Comparison of ENCODE assay signal across 8 cellular contexts in the genomic region with DNA sequence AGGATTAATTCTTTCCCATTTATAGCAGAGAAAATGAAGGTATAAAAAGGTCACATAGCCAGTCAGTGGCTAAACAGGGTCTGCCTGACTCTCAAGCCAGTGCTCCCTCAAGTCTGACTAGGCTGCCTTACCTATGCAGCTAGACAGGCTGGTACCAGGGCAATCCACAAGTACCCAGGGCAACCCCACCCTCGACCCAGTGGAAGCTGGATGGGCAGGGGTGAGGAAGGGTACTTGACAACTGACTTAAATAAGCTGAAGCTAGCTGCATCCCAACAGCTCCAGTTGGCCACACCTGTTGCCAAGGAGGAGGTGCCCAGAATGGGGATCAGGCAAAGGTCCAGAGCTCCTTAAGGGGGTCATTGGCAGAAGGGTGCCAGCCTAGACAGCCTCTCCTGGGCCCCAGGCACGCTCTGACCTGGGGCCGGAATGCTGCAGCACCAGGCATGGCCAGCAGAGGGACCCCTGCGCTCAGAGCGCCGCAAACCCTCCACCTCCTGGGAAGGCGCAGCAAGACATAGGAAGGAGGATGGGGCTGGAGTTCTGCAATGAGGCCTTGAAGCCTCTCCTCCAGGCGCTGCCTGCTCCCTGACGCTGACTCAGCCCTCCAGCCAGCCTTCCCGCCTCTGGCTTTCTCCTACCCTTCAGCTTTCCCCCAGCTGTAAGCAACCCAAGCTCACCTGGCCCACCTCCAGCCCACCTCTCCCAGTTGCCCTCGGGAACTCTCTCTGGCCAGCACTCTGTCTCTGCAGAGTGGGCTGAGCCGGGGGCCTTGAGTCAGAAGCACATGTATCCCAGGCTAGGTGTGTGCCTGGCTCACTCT. TPM values are rescaled to one million over a fixed set of nuclear protein-coding genes. Genes with fewer than 3 reads are reported as not detected.
DNase-seq lines count a peak whose midpoint lies in the region; ATAC-seq and TF ChIP-seq lines count a peak whose summit lies in the region.

No MANE protein-coding gene starts in this region.

- peaks cover 11% of the 10 kb centered on the region for H3K27me3 ChIP-seq in OCI-LY3 (ENCODE audit: low read depth, low read length)
- no peaks in the 10 kb centered on the region for H3K27me3 ChIP-seq in esophagus muscularis mucosa
- no peaks in the 10 kb centered on the region for H3K27me3 ChIP-seq in naive thymus-derived CD4-positive, alpha-beta T cell (ENCODE audit: control insufficient read depth in 2 of 2, insufficient read depth in 2 of 2, low read length in 2 of 2)

- H3K79me2 ChIP-seq in OCI-LY3 (ENCODE audit: low read length) = no peaks in the 10 kb centered on the region

- TF ChIP-seq POLR2A in esophagus muscularis mucosa (IDR thresholded peaks at IDR 0.05; ENCODE audit: low read depth) = no peak

- H4K20me1 ChIP-seq in OCI-LY3 (ENCODE audit: insufficient read depth, low read length) = no peaks in the 10 kb centered on the region

- no peaks in the 10 kb centered on the region for H3K4me1 Mint-ChIP-seq in activated T-cell treated with anti-CD3 and anti-CD28 coated beads, Interleukin-2, amount 50 U/mL, for 24 hours (ENCODE audit: low read depth)
- H3K4me1 Mint-ChIP-seq in naive thymus-derived CD4-positive, alpha-beta T cell = peaks cover 0 to 2% (median 0%) of the 10 kb centered on the region in 7 donors
- H3K4me1 Mint-ChIP-seq in stimulated activated effector memory CD8-positive, alpha-beta T cell treated with anti-CD3 and anti-CD28 coated beads, Interleukin-12 subunit alpha, Interleukin-12 subunit beta, amount 100 ng/mL, for 72 hours = peaks cover 8% of the 10 kb centered on the region

- CTCF ChIA-PET in naive thymus-derived CD4-positive, alpha-beta T cell (lab: Charles Lee) = interaction anchor here (0.5 to 2.8 kb wide), 25 partner anchors 14 to 1439 kb away, joined by 3 to 21 read pairs (median 4); a partner anchor contains a TSS

- H3K27ac ChIP-seq in OCI-LY3 (ENCODE audit: low read length) = no peak overlapping the region
- no peak overlapping the region for H3K27ac ChIP-seq in esophagus muscularis mucosa (replicated peaks in 1 of 4)
- H3K27ac ChIP-seq in naive thymus-derived CD4-positive, alpha-beta T cell (ENCODE audit: low read depth, low read length) = no peak overlapping the region

- H3K4me1 ChIP-seq in OCI-LY3 (ENCODE audit: low read length) (no peaks in the 10 kb centered on the region), esophagus muscularis mucosa (peaks cover 7 to 9% (median 9%) of the 10 kb centered on the region in 4 donors)
- H3K4me1 ChIP-seq in naive thymus-derived CD4-positive, alpha-beta T cell (ENCODE audit: control insufficient read depth in 2 of 2, insufficient read depth in 2 of 2, low read length in 2 of 2) = no peaks in the 10 kb centered on the region

- no peaks in the 10 kb centered on the region for H3K36me3 Mint-ChIP-seq in activated T-cell treated with anti-CD3 and anti-CD28 coated beads, Interleukin-2, amount 50 U/mL, for 24 hours (ENCODE audit: low read depth)
- H3K36me3 Mint-ChIP-seq in naive thymus-derived CD4-positive, alpha-beta T cell = peaks cover 0 to 8% (median 0%) of the 10 kb centered on the region in 5 donors
- no peaks in the 10 kb centered on the region for H3K36me3 Mint-ChIP-seq in stimulated activated effector memory CD8-positive, alpha-beta T cell treated with anti-CD3 and anti-CD28 coated beads, Interleukin-12 subunit alpha, Interleukin-12 subunit beta, amount 100 ng/mL, for 72 hours

- H3K4me3 ChIP-seq in OCI-LY3 (ENCODE audit: low read length) (no peak overlapping the region), esophagus muscularis mucosa (no peak overlapping the region)
- H3K4me3 ChIP-seq in naive thymus-derived CD4-positive, alpha-beta T cell (ENCODE audit: low read length) = no peak overlapping the region

- TF ChIP-seq EP300 in esophagus muscularis mucosa (IDR thresholded peaks at IDR 0.05) = no peak

- POLR2A ChIA-PET in naive thymus-derived CD4-positive, alpha-beta T cell (lab: Charles Lee) = interaction anchor here (0.5 to 1.3 kb wide), 2 partner anchors 12 to 509 kb away, joined by 3 read pairs; no protein-coding TSS in a partner anchor

- H3K9ac ChIP-seq in OCI-LY3 (ENCODE audit: low read length) = no peak overlapping the region

- peak; percentile 79 for TF ChIP-seq CTCF in OCI-LY3 (IDR thresholded peaks at IDR 0.05; ENCODE audit: low read depth, low read length)
- peak; percentile 90 to 98 (median 93) for TF ChIP-seq CTCF in esophagus muscularis mucosa (IDR thresholded peaks at IDR 0.05)

- in situ Hi-C loops in Caki2 (cut with HindIII; ENCODE audit: low pct_unique_long_range_greater_than_20kb, low sequenced_read_pairs) = no loop called here

- H3K9me3 ChIP-seq in OCI-LY3 (ENCODE audit: insufficient read depth, low read length) = no peaks in the 10 kb centered on the region
- no peaks in the 10 kb centered on the region for H3K9me3 ChIP-seq in esophagus muscularis mucosa
- H3K9me3 ChIP-seq in naive thymus-derived CD4-positive, alpha-beta T cell (ENCODE audit: control insufficient read depth in 2 of 3, low read length in 3 of 3) = no peaks in the 10 kb centered on the region

- WGBS in esophagus muscularis mucosa = 15% methylated on average over 10 of the region's 12 CpGs

- H3K36me3 ChIP-seq in OCI-LY3 (replicated peaks; ENCODE audit: low read depth, low read length) = no peaks in the 10 kb centered on the region
- H3K36me3 ChIP-seq in esophagus muscularis mucosa = peaks cover 0 to 60% (median 37%) of the 10 kb centered on the region in 4 donors
- no peaks in the 10 kb centered on the region for H3K36me3 ChIP-seq in naive thymus-derived CD4-positive, alpha-beta T cell (ENCODE audit: control insufficient read depth in 2 of 3, insufficient read depth in 3 of 3, low read length in 3 of 3)

- H3K27me3 Mint-ChIP-seq in activated T-cell treated with anti-CD3 and anti-CD28 coated beads, Interleukin-2, amount 50 U/mL, for 24 hours = no peaks in the 10 kb centered on the region
- H3K27me3 Mint-ChIP-seq in naive thymus-derived CD4-positive, alpha-beta T cell = peaks cover 0 to 8% (median 0%) of the 10 kb centered on the region in 5 donors

- peak overlapping the region; percentile 58; the same call in 1 of the 2 replicates for H2AFZ ChIP-seq in OCI-LY3 (ENCODE audit: low read depth, low read length)

- peak; percentile 76 for DNase-seq in Caki2 (ENCODE audit: low read depth)
- peak; percentile 85 for DNase-seq in activated T-cell treated with anti-CD3 and anti-CD28 coated beads, Interleukin-2, amount 50 U/mL, for 24 hours
- DNase-seq in esophagus muscularis mucosa (ENCODE audit: extremely low spot score) = no peak
- peak in 8 of 9 donors; percentile 29 to 71 (median 59) for DNase-seq in naive thymus-derived CD4-positive, alpha-beta T cell
- DNase-seq in stimulated activated effector memory CD8-positive, alpha-beta T cell treated with anti-CD3 and anti-CD28 coated beads, Interleukin-12 subunit alpha, Interleukin-12 subunit beta, amount 100 ng/mL, for 72 hours (ENCODE audit: low spot score in 2 of 2) = peak; percentile 71 to 85

- no peaks in the 10 kb centered on the region for H3K9me3 Mint-ChIP-seq in activated T-cell treated with anti-CD3 and anti-CD28 coated beads, Interleukin-2, amount 50 U/mL, for 24 hours
- H3K9me3 Mint-ChIP-seq in naive thymus-derived CD4-positive, alpha-beta T cell = no peaks in the 10 kb centered on the region
- no peaks in the 10 kb centered on the region for H3K9me3 Mint-ChIP-seq in stimulated activated effector memory CD8-positive, alpha-beta T cell treated with anti-CD3 and anti-CD28 coated beads, Interleukin-12 subunit alpha, Interleukin-12 subunit beta, amount 100 ng/mL, for 72 hours

- no peak overlapping the region for H3K27ac Mint-ChIP-seq in activated T-cell treated with anti-CD3 and anti-CD28 coated beads, Interleukin-2, amount 50 U/mL, for 24 hours
- H3K27ac Mint-ChIP-seq in naive thymus-derived CD4-positive, alpha-beta T cell = no peak overlapping the region
- no peak overlapping the region for H3K27ac Mint-ChIP-seq in stimulated activated effector memory CD8-positive, alpha-beta T cell treated with anti-CD3 and anti-CD28 coated beads, Interleukin-12 subunit alpha, Interleukin-12 subunit beta, amount 100 ng/mL, for 72 hours

- intact Hi-C loops in esophagus muscularis mucosa (cut with DNase I) = loop anchor here (10.0 kb wide), 1 partner anchor 116 kb away; no protein-coding TSS in a partner anchor
- intact Hi-C loops in naive thymus-derived CD4-positive, alpha-beta T cell (cut with micrococcal nuclease) = loop anchor here (1.0 kb wide), 4 partner anchors 39 to 290 kb away; no protein-coding TSS in a partner anchor

- ATAC-seq in HG03175 (IDR thresholded peaks at IDR 0.05; ENCODE audit: unreplicated experiment) (peak; percentile 47), GM21381 (IDR thresholded peaks at IDR 0.05; ENCODE audit: unreplicated experiment) (no peak)
- ATAC-seq in naive thymus-derived CD4-positive, alpha-beta T cell = peak; percentile 91
- ATAC-seq in stimulated activated effector memory CD8-positive, alpha-beta T cell treated with anti-CD3 and anti-CD28 coated beads, Interleukin-12 subunit alpha, Interleukin-12 subunit beta, amount 100 ng/mL, for 72 hours = peak; percentile 76

- peak overlapping the region; percentile 17; the same call in 1 of the 2 replicates for H3K4me2 ChIP-seq in OCI-LY3 (ENCODE audit: low read length)

- no peak overlapping the region for H3K4me3 Mint-ChIP-seq in activated T-cell treated with anti-CD3 and anti-CD28 coated beads, Interleukin-2, amount 50 U/mL, for 24 hours
- H3K4me3 Mint-ChIP-seq in naive thymus-derived CD4-positive, alpha-beta T cell = peak overlapping the region in 1 of 10 donors; percentile 59
- H3K4me3 Mint-ChIP-seq in stimulated activated effector memory CD8-positive, alpha-beta T cell treated with anti-CD3 and anti-CD28 coated beads, Interleukin-12 subunit alpha, Interleukin-12 subunit beta, amount 100 ng/mL, for 72 hours = no peak overlapping the region

RNA-seq across cellular contexts. Expression of a gene that starts 28.9 kb away (rescaled TPM):
- 4.8 and 8.1 TPM in 2 replicates for total RNA-seq in Caki2 (2014; rRNA removed; shearing (Covaris generic); ENCODE audit: low replicate concordance)
- total RNA-seq in esophagus muscularis mucosa = 10 to 100 TPM; 13.3 to 15.9 (median 15.6) TPM
- 1 to 10 TPM in 4 of 5 experiments, under 1 TPM in 1; 0.24 to 9.3 (median 3.7) TPM for total RNA-seq in naive thymus-derived CD4-positive, alpha-beta T cell
- polyA plus RNA-seq in naive thymus-derived CD4-positive, alpha-beta T cell = 1 to 10 TPM; 1.3 to 2.2 TPM

RNA-seq across cellular contexts. Expression of a gene that starts 31.5 kb away (rescaled TPM):
- total RNA-seq in Caki2 (2014; rRNA removed; shearing (Covaris generic); ENCODE audit: low replicate concordance) = not detected in 2 replicates
- 10 to 100 TPM in 1 of 4 donors, 1 to 10 TPM in 2, under 1 TPM in 1; 0.83 to 12.0 (median 7.3) TPM for total RNA-seq in esophagus muscularis mucosa
- not detected for total RNA-seq in naive thymus-derived CD4-positive, alpha-beta T cell
- not detected for polyA plus RNA-seq in naive thymus-derived CD4-positive, alpha-beta T cell

RNA-seq across cellular contexts. Expression of a gene that starts 45.5 kb away (rescaled TPM):
- 10.0 and 11.6 TPM in 2 replicates for total RNA-seq in Caki2 (2014; rRNA removed; shearing (Covaris generic); ENCODE audit: low replicate concordance)
- 1 to 10 TPM; 5.0 to 9.9 (median 6.2) TPM for total RNA-seq in esophagus muscularis mucosa
- total RNA-seq in naive thymus-derived CD4-positive, alpha-beta T cell = 1 to 10 TPM in 1 of 5 experiments, under 1 TPM in 1, not detected in 3; 0.32 to 1.4 TPM
- not detected for polyA plus RNA-seq in naive thymus-derived CD4-positive, alpha-beta T cell
